10 cellular contexts compared by ENCODE assay signal in genomic region chr10:88741921-88742320, GRCh38. TPM values are rescaled to one million over a fixed set of nuclear protein-coding genes. Genes with fewer than 3 reads are reported as not detected.
"Had no signal": no experiment of that assay in that cellular context is flagged by ENCODE, and none has a peak within 500 bp of the region (broad histone marks: within the 10 kb centered on the region; RNA-seq: fewer than 3 reads in every experiment).

No MANE protein-coding gene starts in this region.

RNA-seq across cellular contexts. Expression of gene LIPN, which starts 17.9 kb away (rescaled TPM):
- total RNA-seq: activated CD4-positive, alpha-beta memory T cell treated with anti-CD3 and anti-CD28 coated beads for 36 hours; activated CD4-positive, alpha-beta T cell treated with anti-CD3 and anti-CD28 coated beads, Interleukin-2, amount 10 ng/mL, durations not matched to agents 24 days and 14 days; activated CD8-positive, alpha-beta memory T cell treated with anti-CD3 and anti-CD28 coated beads, Interleukin-2, amount 10 ng/mL, durations not matched to agents 7 days and 5 days; activated CD8-positive, alpha-beta T cell treated with anti-CD3 and anti-CD28 coated beads, Interleukin-2, amount 10 ng/mL, durations not matched to agents 7 days and 5 days; activated naive CD8-positive, alpha-beta T cell treated with anti-CD3 and anti-CD28 coated beads, Interleukin-2, amount 10 ng/mL, durations not matched to agents 7 days and 5 days; activated T-helper 2 cell treated with anti-CD3 and anti-CD28 coated beads, Interferon-gamma antibody, Interleukin-2, Interleukin-4, amounts not matched to agents 10 μg/mL and 5 μg/mL and 100 μg/mL, durations not matched to agents 14 hours and 24 hours and 36 hours; ascending aorta; cardiac septum; cerebellum had no signal

RNA-seq across cellular contexts. Expression of gene LIPK, which starts 35.9 kb away (rescaled TPM):
- total RNA-seq: activated B cell treated with CpG ODN at 0.5 μM for 24 hours; activated CD4-positive, alpha-beta memory T cell treated with anti-CD3 and anti-CD28 coated beads for 36 hours; activated CD4-positive, alpha-beta T cell treated with anti-CD3 and anti-CD28 coated beads, Interleukin-2, amount 10 ng/mL, durations not matched to agents 24 days and 14 days; activated CD8-positive, alpha-beta memory T cell treated with anti-CD3 and anti-CD28 coated beads, Interleukin-2, amount 10 ng/mL, durations not matched to agents 7 days and 5 days; activated CD8-positive, alpha-beta T cell treated with anti-CD3 and anti-CD28 coated beads, Interleukin-2, amount 10 ng/mL, durations not matched to agents 7 days and 5 days; activated naive CD8-positive, alpha-beta T cell treated with anti-CD3 and anti-CD28 coated beads, Interleukin-2, amount 10 ng/mL, durations not matched to agents 7 days and 5 days; activated T-helper 2 cell treated with anti-CD3 and anti-CD28 coated beads, Interferon-gamma antibody, Interleukin-2, Interleukin-4, amounts not matched to agents 10 μg/mL and 5 μg/mL and 100 μg/mL, durations not matched to agents 14 hours and 24 hours and 36 hours; ascending aorta; cardiac septum; cerebellum had no signal
